Comparison of ENCODE assay signal across 22 cellular contexts in genomic region chr2:207101984-207102383, GRCh38.
DNase-seq lines count a peak whose midpoint lies in the region; ATAC-seq and TF ChIP-seq lines count a peak whose summit lies in the region.
"Had no signal": no experiment of that assay in that cellular context is flagged by ENCODE, and none has a peak within 500 bp of the region (broad histone marks: within the 10 kb centered on the region; RNA-seq: fewer than 3 reads in every experiment).

No MANE protein-coding gene starts in this region.

- H3K4me3 Mint-ChIP-seq in HFFc6 (no peak overlapping the region), glutamatergic neuron (ENCODE audit: unreplicated experiment) (peak overlapping the region; percentile 9)
- H3K4me3 Mint-ChIP-seq: CD14-positive monocyte; CD4-positive, alpha-beta T cell; CD8-positive, alpha-beta memory T cell had no signal

- H3K4me1 Mint-ChIP-seq in HFFc6 (ENCODE audit: low read depth) (peaks cover 12% of the 10 kb centered on the region), glutamatergic neuron (ENCODE audit: low read depth, unreplicated experiment) (peaks cover 47% of the 10 kb centered on the region)
- H3K4me1 Mint-ChIP-seq: CD14-positive monocyte; CD8-positive, alpha-beta memory T cell had no signal

- H3K9me3 Mint-ChIP-seq in HFFc6 (no peaks in the 10 kb centered on the region), glutamatergic neuron (ENCODE audit: unreplicated experiment) (peaks cover 40% of the 10 kb centered on the region)
- H3K9me3 Mint-ChIP-seq: CD14-positive monocyte; CD4-positive, alpha-beta T cell; CD8-positive, alpha-beta memory T cell had no signal

- peak; percentile 21 for DNase-seq in NCI-H2171 treated with DMSO at 0.1 percent for 48 hours (lab: John Stamatoyannopoulos, UW)
- DNase-seq in NCI-H2171 (lab: John Stamatoyannopoulos, UW) = no peak
- no peak for DNase-seq in HFFc6
- DNase-seq in glutamatergic neuron = no peak
- no peak for DNase-seq in dermis blood vessel endothelial cell
- no peak for DNase-seq in DMS79 (lab: John Stamatoyannopoulos, UW)
- DNase-seq: 8988T; ACHN; AML-193; BE2C; CD4-positive, alpha-beta T cell; CD8-positive, alpha-beta memory T cell; DMS153; EL; GDM1; GM23248; H7; HCEC 1CT had no signal

- TF ChIP-seq CTCF in HFFc6 (IDR thresholded peaks at IDR 0.05) (no peak), glutamatergic neuron (IDR thresholded peaks at IDR 0.05; ENCODE audit: partially characterized antibody, unreplicated experiment) (no peak)

- ATAC-seq in GM18870 (IDR thresholded peaks at IDR 0.05; ENCODE audit: unreplicated experiment) = no peak
- ATAC-seq: A549, GM12878 had no signal

- H3K27ac Mint-ChIP-seq in HFFc6 (0 out of 2 replicates have a peak overlapping the region, but pooled peaks have one; percentile 6), glutamatergic neuron (ENCODE audit: unreplicated experiment) (peak overlapping the region; percentile 62)
- H3K27ac Mint-ChIP-seq: CD4-positive, alpha-beta T cell had no signal

- peaks cover under 1% of the 10 kb centered on the region for H3K27me3 Mint-ChIP-seq in HFFc6 (ENCODE audit: insufficient read depth)
- peaks cover 15% of the 10 kb centered on the region for H3K27me3 Mint-ChIP-seq in glutamatergic neuron (ENCODE audit: unreplicated experiment)
- H3K27me3 Mint-ChIP-seq: CD4-positive, alpha-beta T cell had no signal

- H3K36me3 Mint-ChIP-seq in HFFc6 (ENCODE audit: low read depth) (peaks cover 35% of the 10 kb centered on the region), glutamatergic neuron (ENCODE audit: unreplicated experiment) (peaks cover 17% of the 10 kb centered on the region)
